In the genomic region with DNA sequence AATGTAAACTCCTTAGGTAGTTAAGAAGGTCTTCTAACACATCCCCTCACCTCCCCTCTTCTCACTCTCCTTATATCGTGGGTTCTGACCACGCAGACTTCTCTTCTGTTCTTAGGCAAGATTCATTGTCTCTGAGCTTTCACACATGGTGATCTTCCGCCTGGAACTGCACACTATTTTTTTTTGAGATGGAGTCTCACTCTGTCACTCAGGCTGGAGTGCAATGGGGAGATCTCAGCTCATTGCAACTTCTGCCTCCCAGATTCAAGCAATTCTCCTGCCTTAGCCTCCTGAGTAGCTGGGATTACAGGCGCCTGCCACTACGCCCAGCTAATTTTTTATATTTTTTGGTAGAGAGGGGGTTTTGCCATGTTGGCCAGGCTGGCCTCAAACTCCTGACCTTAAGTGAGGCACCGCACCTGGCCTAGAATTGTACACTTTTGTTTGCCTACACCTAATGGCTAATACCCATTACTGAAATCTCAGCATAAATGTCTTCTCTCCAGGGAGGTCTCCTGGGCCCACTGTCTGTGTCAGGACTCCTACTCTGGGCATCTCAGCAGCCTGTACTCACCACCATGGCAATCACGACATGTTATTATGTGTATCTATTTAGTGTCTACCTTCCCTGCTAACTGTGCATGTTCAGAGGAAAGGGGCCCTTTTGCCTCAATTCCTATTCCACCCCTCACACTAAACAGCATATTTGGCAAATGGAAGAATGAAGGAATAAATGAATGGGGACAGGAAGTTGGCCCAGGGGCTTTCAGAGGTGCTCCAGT, we compare ENCODE assay signal across 1 cellular context.
TF ChIP-seq lines count a peak whose summit lies in the region.

No MANE protein-coding gene starts in this region.

TF ChIP-seq in K562, 482 proteins besides CTCF, POLR2A, EP300 and RAD21 (continued from another document and continues in another):
- TF ChIP-seq GTF2E2 (tag; IDR thresholded peaks at IDR 0.05) = no peak
- TF ChIP-seq POLR3A (IDR thresholded peaks at IDR 0.05; ENCODE audit: borderline replicate concordance, extremely low read depth, insufficient read depth, insufficient read length) = no peak
- no peak for TF ChIP-seq FOXA1 (IDR thresholded peaks at IDR 0.05; ENCODE audit: borderline replicate concordance)
- no peak for TF ChIP-seq NCOA1 (IDR thresholded peaks at IDR 0.05; ENCODE audit: low read depth)
- TF ChIP-seq, protein P1, sequence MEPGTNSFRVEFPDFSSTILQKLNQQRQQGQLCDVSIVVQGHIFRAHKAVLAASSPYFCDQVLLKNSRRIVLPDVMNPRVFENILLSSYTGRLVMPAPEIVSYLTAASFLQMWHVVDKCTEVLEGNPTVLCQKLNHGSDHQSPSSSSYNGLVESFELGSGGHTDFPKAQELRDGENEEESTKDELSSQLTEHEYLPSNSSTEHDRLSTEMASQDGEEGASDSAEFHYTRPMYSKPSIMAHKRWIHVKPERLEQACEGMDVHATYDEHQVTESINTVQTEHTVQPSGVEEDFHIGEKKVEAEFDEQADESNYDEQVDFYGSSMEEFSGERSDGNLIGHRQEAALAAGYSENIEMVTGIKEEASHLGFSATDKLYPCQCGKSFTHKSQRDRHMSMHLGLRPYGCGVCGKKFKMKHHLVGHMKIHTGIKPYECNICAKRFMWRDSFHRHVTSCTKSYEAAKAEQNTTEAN (CRISPR knock-in tag; IDR thresholded peaks at IDR 0.05) = no peak
- TF ChIP-seq RBBP5 (IDR thresholded peaks at IDR 0.05; ENCODE audit: borderline replicate concordance, insufficient read depth, low read length, poor library complexity, severe bottlenecking) = no peak
- TF ChIP-seq ZSCAN32 (CRISPR knock-in tag; IDR thresholded peaks at IDR 0.05) = no peak
- no peak for TF ChIP-seq ZFP30 (CRISPR knock-in tag; IDR thresholded peaks at IDR 0.05; ENCODE audit: borderline replicate concordance)
- no peak for TF ChIP-seq MAFF (IDR thresholded peaks at IDR 0.05; ENCODE audit: low read length)
- no peak for TF ChIP-seq TSC22D4 (tag; IDR thresholded peaks at IDR 0.05)
- TF ChIP-seq, protein P2, sequence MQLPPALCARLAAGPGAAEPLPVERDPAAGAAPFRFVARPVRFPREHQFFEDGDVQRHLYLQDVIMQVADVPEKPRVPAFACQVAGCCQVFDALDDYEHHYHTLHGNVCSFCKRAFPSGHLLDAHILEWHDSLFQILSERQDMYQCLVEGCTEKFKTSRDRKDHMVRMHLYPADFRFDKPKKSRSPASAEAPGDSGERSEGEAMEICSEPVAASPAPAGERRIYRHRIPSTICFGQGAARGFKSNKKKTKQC (CRISPR knock-in tag; IDR thresholded peaks at IDR 0.05) = no peak
- TF ChIP-seq, protein P3, sequence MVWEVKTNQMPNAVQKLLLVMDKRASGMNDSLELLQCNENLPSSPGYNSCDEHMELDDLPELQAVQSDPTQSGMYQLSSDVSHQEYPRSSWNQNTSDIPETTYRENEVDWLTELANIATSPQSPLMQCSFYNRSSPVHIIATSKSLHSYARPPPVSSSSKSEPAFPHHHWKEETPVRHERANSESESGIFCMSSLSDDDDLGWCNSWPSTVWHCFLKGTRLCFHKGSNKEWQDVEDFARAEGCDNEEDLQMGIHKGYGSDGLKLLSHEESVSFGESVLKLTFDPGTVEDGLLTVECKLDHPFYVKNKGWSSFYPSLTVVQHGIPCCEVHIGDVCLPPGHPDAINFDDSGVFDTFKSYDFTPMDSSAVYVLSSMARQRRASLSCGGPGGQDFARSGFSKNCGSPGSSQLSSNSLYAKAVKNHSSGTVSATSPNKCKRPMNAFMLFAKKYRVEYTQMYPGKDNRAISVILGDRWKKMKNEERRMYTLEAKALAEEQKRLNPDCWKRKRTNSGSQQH (CRISPR knock-in tag; IDR thresholded peaks at IDR 0.05) = peak; percentile 93
- no peak for TF ChIP-seq MYBL2 (IDR thresholded peaks at IDR 0.05; ENCODE audit: low read depth)
- TF ChIP-seq MYBL2 (CRISPR knock-in tag; IDR thresholded peaks at IDR 0.05; ENCODE audit: borderline replicate concordance) = no peak
- TF ChIP-seq SMAD3 (CRISPR knock-in tag; conservative IDR thresholded peaks at IDR 0.05) = 0 out of 2 replicates have a peak, but pooled peaks have one; percentile 40
- no peak for TF ChIP-seq ETV1 (tag; conservative IDR thresholded peaks at IDR 0.05; ENCODE audit: low read depth)
- TF ChIP-seq ERF (CRISPR knock-in tag; IDR thresholded peaks at IDR 0.05) = peak; percentile 91
- no peak for TF ChIP-seq ZBTB7A (IDR thresholded peaks at IDR 0.05; ENCODE audit: borderline replicate concordance, control insufficient read depth, low read depth, low read length)
- TF ChIP-seq SPI1 (IDR thresholded peaks at IDR 0.05; ENCODE audit: borderline replicate concordance, low read depth, low read length) = no peak
- TF ChIP-seq, protein P4, sequence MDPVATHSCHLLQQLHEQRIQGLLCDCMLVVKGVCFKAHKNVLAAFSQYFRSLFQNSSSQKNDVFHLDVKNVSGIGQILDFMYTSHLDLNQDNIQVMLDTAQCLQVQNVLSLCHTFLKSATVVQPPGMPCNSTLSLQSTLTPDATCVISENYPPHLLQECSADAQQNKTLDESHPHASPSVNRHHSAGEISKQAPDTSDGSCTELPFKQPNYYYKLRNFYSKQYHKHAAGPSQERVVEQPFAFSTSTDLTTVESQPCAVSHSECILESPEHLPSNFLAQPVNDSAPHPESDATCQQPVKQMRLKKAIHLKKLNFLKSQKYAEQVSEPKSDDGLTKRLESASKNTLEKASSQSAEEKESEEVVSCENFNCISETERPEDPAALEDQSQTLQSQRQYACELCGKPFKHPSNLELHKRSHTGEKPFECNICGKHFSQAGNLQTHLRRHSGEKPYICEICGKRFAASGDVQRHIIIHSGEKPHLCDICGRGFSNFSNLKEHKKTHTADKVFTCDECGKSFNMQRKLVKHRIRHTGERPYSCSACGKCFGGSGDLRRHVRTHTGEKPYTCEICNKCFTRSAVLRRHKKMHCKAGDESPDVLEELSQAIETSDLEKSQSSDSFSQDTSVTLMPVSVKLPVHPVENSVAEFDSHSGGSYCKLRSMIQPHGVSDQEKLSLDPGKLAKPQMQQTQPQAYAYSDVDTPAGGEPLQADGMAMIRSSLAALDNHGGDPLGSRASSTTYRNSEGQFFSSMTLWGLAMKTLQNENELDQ (CRISPR knock-in tag; IDR thresholded peaks at IDR 0.05; ENCODE audit: borderline replicate concordance) = no peak
- TF ChIP-seq PHF21A (IDR thresholded peaks at IDR 0.05; ENCODE audit: borderline replicate concordance, low read depth) = no peak
- TF ChIP-seq BACH1 (tag; IDR thresholded peaks at IDR 0.05) = no peak
- no peak for TF ChIP-seq ZKSCAN1 (IDR thresholded peaks at IDR 0.05; ENCODE audit: low read depth, low read length)
- TF ChIP-seq PTTG1 (tag; IDR thresholded peaks at IDR 0.05; ENCODE audit: low read depth) = no peak
- no peak for TF ChIP-seq HDAC8 (tag; IDR thresholded peaks at IDR 0.05)
- TF ChIP-seq TAF15 (IDR thresholded peaks at IDR 0.05; ENCODE audit: low read depth, low read length) = no peak
- TF ChIP-seq, protein P5, sequence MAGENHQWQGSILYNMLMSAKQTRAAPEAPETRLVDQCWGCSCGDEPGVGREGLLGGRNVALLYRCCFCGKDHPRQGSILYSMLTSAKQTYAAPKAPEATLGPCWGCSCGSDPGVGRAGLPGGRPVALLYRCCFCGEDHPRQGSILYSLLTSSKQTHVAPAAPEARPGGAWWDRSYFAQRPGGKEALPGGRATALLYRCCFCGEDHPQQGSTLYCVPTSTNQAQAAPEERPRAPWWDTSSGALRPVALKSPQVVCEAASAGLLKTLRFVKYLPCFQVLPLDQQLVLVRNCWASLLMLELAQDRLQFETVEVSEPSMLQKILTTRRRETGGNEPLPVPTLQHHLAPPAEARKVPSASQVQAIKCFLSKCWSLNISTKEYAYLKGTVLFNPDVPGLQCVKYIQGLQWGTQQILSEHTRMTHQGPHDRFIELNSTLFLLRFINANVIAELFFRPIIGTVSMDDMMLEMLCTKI (IDR thresholded peaks at IDR 0.05; ENCODE audit: partially characterized antibody) = no peak
- TF ChIP-seq ZNF124 (CRISPR knock-in tag; IDR thresholded peaks at IDR 0.05) = no peak
- no peak for TF ChIP-seq ZNF436 (CRISPR knock-in tag; IDR thresholded peaks at IDR 0.05)
- TF ChIP-seq FOXK2 (conservative IDR thresholded peaks at IDR 0.05 in 1 of 2, IDR thresholded peaks at IDR 0.05 in 1 of 2; ENCODE audit: low read depth in 2 of 2) = no peak
- no peak for TF ChIP-seq ZNF146 (CRISPR knock-in tag; IDR thresholded peaks at IDR 0.05; ENCODE audit: unreplicated experiment)
- peak; percentile 34 for TF ChIP-seq EWSR1 (IDR thresholded peaks at IDR 0.05; ENCODE audit: borderline replicate concordance, low read depth, partially characterized antibody)
- TF ChIP-seq MEIS2 (IDR thresholded peaks at IDR 0.05; ENCODE audit: partially characterized antibody) = no peak
- no peak for TF ChIP-seq ETV6 (IDR thresholded peaks at IDR 0.05; ENCODE audit: borderline replicate concordance in 1 of 2, low read depth in 2 of 2, low read length in 1 of 2)
- no peak for TF ChIP-seq ETV6 (CRISPR knock-in tag; IDR thresholded peaks at IDR 0.05; ENCODE audit: borderline replicate concordance)
- no peak for TF ChIP-seq RBM34 (IDR thresholded peaks at IDR 0.05; ENCODE audit: borderline replicate concordance, insufficient read depth, low read length)
- no peak for TF ChIP-seq PHB2 (IDR thresholded peaks at IDR 0.05; ENCODE audit: low read depth)
- no peak for TF ChIP-seq KDM1A (IDR thresholded peaks at IDR 0.05)
- no peak for TF ChIP-seq XRCC4 (IDR thresholded peaks at IDR 0.05; ENCODE audit: extremely low read depth, insufficient read depth, insufficient read length)
- TF ChIP-seq, protein P6, sequence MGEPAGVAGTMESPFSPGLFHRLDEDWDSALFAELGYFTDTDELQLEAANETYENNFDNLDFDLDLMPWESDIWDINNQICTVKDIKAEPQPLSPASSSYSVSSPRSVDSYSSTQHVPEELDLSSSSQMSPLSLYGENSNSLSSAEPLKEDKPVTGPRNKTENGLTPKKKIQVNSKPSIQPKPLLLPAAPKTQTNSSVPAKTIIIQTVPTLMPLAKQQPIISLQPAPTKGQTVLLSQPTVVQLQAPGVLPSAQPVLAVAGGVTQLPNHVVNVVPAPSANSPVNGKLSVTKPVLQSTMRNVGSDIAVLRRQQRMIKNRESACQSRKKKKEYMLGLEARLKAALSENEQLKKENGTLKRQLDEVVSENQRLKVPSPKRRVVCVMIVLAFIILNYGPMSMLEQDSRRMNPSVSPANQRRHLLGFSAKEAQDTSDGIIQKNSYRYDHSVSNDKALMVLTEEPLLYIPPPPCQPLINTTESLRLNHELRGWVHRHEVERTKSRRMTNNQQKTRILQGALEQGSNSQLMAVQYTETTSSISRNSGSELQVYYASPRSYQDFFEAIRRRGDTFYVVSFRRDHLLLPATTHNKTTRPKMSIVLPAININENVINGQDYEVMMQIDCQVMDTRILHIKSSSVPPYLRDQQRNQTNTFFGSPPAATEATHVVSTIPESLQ (CRISPR knock-in tag; IDR thresholded peaks at IDR 0.05) = no peak
- TF ChIP-seq ZNF232 (CRISPR knock-in tag; IDR thresholded peaks at IDR 0.05) = no peak
- no peak for TF ChIP-seq CEBPG (CRISPR knock-in tag; IDR thresholded peaks at IDR 0.05)
- TF ChIP-seq CEBPG (tag; conservative IDR thresholded peaks at IDR 0.05 in 1 of 2, IDR thresholded peaks at IDR 0.05 in 1 of 2) = no peak
- no peak for TF ChIP-seq RBM15 (IDR thresholded peaks at IDR 0.05; ENCODE audit: insufficient read depth, low read length)
- no peak for TF ChIP-seq RCOR1 (IDR thresholded peaks at IDR 0.05; ENCODE audit: borderline replicate concordance in 1 of 2, low read depth in 2 of 2, low read length in 2 of 2)
- TF ChIP-seq XRCC5 (IDR thresholded peaks at IDR 0.05; ENCODE audit: low read depth, low read length) = no peak
- TF ChIP-seq ZNF695 (CRISPR knock-in tag; IDR thresholded peaks at IDR 0.05) = no peak
- TF ChIP-seq, protein P7, sequence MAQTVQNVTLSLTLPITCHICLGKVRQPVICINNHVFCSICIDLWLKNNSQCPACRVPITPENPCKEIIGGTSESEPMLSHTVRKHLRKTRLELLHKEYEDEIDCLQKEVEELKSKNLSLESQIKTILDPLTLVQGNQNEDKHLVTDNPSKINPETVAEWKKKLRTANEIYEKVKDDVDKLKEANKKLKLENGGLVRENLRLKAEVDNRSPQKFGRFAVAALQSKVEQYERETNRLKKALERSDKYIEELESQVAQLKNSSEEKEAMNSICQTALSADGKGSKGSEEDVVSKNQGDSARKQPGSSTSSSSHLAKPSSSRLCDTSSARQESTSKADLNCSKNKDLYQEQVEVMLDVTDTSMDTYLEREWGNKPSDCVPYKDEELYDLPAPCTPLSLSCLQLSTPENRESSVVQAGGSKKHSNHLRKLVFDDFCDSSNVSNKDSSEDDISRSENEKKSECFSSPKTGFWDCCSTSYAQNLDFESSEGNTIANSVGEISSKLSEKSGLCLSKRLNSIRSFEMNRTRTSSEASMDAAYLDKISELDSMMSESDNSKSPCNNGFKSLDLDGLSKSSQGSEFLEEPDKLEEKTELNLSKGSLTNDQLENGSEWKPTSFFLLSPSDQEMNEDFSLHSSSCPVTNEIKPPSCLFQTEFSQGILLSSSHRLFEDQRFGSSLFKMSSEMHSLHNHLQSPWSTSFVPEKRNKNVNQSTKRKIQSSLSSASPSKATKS (CRISPR knock-in tag; IDR thresholded peaks at IDR 0.05) = peak; percentile 72
- no peak for TF ChIP-seq BHLHE40 (IDR thresholded peaks at IDR 0.05; ENCODE audit: low read length)
- TF ChIP-seq ZNF57 (CRISPR knock-in tag; IDR thresholded peaks at IDR 0.05) = no peak
- TF ChIP-seq, protein P8, sequence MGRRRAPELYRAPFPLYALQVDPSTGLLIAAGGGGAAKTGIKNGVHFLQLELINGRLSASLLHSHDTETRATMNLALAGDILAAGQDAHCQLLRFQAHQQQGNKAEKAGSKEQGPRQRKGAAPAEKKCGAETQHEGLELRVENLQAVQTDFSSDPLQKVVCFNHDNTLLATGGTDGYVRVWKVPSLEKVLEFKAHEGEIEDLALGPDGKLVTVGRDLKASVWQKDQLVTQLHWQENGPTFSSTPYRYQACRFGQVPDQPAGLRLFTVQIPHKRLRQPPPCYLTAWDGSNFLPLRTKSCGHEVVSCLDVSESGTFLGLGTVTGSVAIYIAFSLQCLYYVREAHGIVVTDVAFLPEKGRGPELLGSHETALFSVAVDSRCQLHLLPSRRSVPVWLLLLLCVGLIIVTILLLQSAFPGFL (CRISPR knock-in tag; IDR thresholded peaks at IDR 0.05) = no peak
- TF ChIP-seq, protein P9, sequence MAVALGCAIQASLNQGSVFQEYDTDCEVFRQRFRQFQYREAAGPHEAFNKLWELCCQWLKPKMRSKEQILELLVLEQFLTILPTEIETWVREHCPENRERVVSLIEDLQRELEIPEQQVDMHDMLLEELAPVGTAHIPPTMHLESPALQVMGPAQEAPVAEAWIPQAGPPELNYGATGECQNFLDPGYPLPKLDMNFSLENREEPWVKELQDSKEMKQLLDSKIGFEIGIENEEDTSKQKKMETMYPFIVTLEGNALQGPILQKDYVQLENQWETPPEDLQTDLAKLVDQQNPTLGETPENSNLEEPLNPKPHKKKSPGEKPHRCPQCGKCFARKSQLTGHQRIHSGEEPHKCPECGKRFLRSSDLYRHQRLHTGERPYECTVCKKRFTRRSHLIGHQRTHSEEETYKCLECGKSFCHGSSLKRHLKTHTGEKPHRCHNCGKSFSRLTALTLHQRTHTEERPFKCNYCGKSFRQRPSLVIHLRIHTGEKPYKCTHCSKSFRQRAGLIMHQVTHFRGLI (CRISPR knock-in tag; IDR thresholded peaks at IDR 0.05) = 0 out of 2 replicates have a peak, but pooled peaks have one; percentile 46
- TF ChIP-seq, protein P10, sequence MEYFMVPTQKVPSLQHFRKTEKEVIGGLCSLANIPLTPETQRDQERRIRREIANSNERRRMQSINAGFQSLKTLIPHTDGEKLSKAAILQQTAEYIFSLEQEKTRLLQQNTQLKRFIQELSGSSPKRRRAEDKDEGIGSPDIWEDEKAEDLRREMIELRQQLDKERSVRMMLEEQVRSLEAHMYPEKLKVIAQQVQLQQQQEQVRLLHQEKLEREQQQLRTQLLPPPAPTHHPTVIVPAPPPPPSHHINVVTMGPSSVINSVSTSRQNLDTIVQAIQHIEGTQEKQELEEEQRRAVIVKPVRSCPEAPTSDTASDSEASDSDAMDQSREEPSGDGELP (CRISPR knock-in tag; IDR thresholded peaks at IDR 0.05; ENCODE audit: borderline replicate concordance) = no peak
